In genomic region chr1:6099787-6100765, GRCh38 we compare ENCODE assay signal across 10 cellular contexts.
DNase-seq lines count a peak whose midpoint lies in the region; ATAC-seq and TF ChIP-seq lines count a peak whose summit lies in the region.
"Had no signal": no experiment of that assay in that cellular context is flagged by ENCODE, and none has a peak within 500 bp of the region (broad histone marks: within the 10 kb centered on the region; RNA-seq: fewer than 3 reads in every experiment).

No MANE protein-coding gene starts in this region.

- no peaks in the 10 kb centered on the region for H3K36me3 Mint-ChIP-seq in nephron progenitor cell (ENCODE audit: low read depth)

- peaks cover 23% of the 10 kb centered on the region for H3K4me1 Mint-ChIP-seq in nephron progenitor cell

- in situ Hi-C loops in KBM-7 (cut with MboI; ENCODE audit: low pct_unique_long_range_greater_than_20kb, low sequenced_read_pairs) (no loop called here), T47D (cut with HindIII; ENCODE audit: low pct_unique_long_range_greater_than_20kb, low sequenced_read_pairs) (no loop called here)

- no peak for ATAC-seq in HG03520 (IDR thresholded peaks at IDR 0.05; ENCODE audit: unreplicated experiment)
- ATAC-seq: gastrocnemius medialis had no signal

- no peaks in the 10 kb centered on the region for H3K9me3 Mint-ChIP-seq in nephron progenitor cell
- H3K9me3 Mint-ChIP-seq: activated T-helper 1 cell treated with anti-CD3 and anti-CD28 coated beads, Interleukin-12 subunit alpha, Interleukin-12 subunit beta, Interleukin-2, Interleukin-4 antibody, amounts not matched to agents 30 ng/mL and 10 ng/mL and 1 ng/mL, durations not matched to agents 14 hours and 24 hours and 36 hours had no signal

- no peak for TF ChIP-seq CTCF in nephron progenitor cell (IDR thresholded peaks at IDR 0.05)

- no peak overlapping the region for H3K4me3 Mint-ChIP-seq in nephron progenitor cell
- H3K4me3 Mint-ChIP-seq: activated T-helper 1 cell treated with anti-CD3 and anti-CD28 coated beads, Interleukin-12 subunit alpha, Interleukin-12 subunit beta, Interleukin-2, Interleukin-4 antibody, amounts not matched to agents 30 ng/mL and 10 ng/mL and 1 ng/mL, durations not matched to agents 14 hours and 24 hours and 36 hours had no signal

- H3K27ac Mint-ChIP-seq in nephron progenitor cell, result no peak overlapping the region
- H3K27ac Mint-ChIP-seq: activated T-helper 1 cell treated with anti-CD3 and anti-CD28 coated beads, Interleukin-12 subunit alpha, Interleukin-12 subunit beta, Interleukin-2, Interleukin-4 antibody, amounts not matched to agents 30 ng/mL and 10 ng/mL and 1 ng/mL, durations not matched to agents 14 hours and 24 hours and 36 hours had no signal

- peaks cover 10% of the 10 kb centered on the region for H3K27me3 Mint-ChIP-seq in nephron progenitor cell (ENCODE audit: low read depth, poor library complexity)

- DNase-seq in DMS 273 (lab: John Stamatoyannopoulos, UW; ENCODE audit: unreplicated experiment) (peak; percentile 66), DMS 273 treated with DMSO at 0.1 percent for 48 hours (lab: John Stamatoyannopoulos, UW) (no peak), KBM-7 (peak; percentile 14), T47D (ENCODE audit: low read depth in 1 of 2, low spot score in 1 of 2) (peak; percentile 33 to 56), nephron progenitor cell (peak; percentile 3), COLO829 (ENCODE audit: low spot score) (no peak)
- DNase-seq in stimulated activated naive CD4-positive, alpha-beta T cell (lab: John Stamatoyannopoulos, UW), result no peak
- DNase-seq: gastrocnemius medialis had no signal

Comparison
In these comparisons a context has a peak if more than half of its experiments do, and no peak if none do; other contexts are left out.
1. DNase-seq: peak in DMS 273 (single experiment), KBM-7 (single experiment), T47D (2 of 2) and nephron progenitor cell (single experiment); none in DMS 273 treated with DMSO at 0.1 percent for 48 hours (single experiment), stimulated activated naive CD4-positive, alpha-beta T cell (0 of 6) and COLO829 (single experiment).